In genomic region chr18:25737710-25738251, GRCh38 we compare ENCODE assay signal across 10 cellular contexts.
DNase-seq lines count a peak whose midpoint lies in the region; ATAC-seq and TF ChIP-seq lines count a peak whose summit lies in the region.
"Had no signal": no experiment of that assay in that cellular context is flagged by ENCODE, and none has a peak within 500 bp of the region (broad histone marks: within the 10 kb centered on the region; RNA-seq: fewer than 3 reads in every experiment).

No MANE protein-coding gene starts in this region.

- DNase-seq in amniotic epithelial cell (ENCODE audit: low read depth) (peak; percentile 87), hepatocyte (ENCODE audit: low spot score) (peak; percentile 21), superior temporal gyrus (ENCODE audit: extremely low spot score) (peak; percentile 34)
- DNase-seq in stimulated activated CD4-positive, alpha-beta T cell treated with anti-CD3 and anti-CD28 coated beads, Interleukin-4, amount 100 ng/mL, for 4 hours: no peak
- DNase-seq: activated T-cell treated with anti-CD3 and anti-CD28 coated beads for 4 hours; NK-92 treated with Interleukin-12 subunit alpha and Interleukin-12 subunit beta, amount 100 ng/mL, for 24 hours; stimulated activated naive CD8-positive, alpha-beta T cell treated with anti-CD3 and anti-CD28 coated beads, Interleukin-15, Interleukin-2, amounts not matched to agents 100 U/mL and 50 U/mL, for 24 hours had no signal

- H3K4me3 ChIP-seq in HEK293 (ENCODE audit: low read depth, low read length) (no peak overlapping the region), hepatocyte (no peak overlapping the region)

- H3K36me3 ChIP-seq in HEK293 (ENCODE audit: control insufficient read depth in 2 of 2, insufficient read depth in 1 of 2, low read length in 2 of 2): no peaks in the 10 kb centered on the region
- no peaks in the 10 kb centered on the region for H3K36me3 ChIP-seq in hepatocyte (replicated peaks; ENCODE audit: insufficient read depth, low read depth)

- H3K79me2 ChIP-seq in hepatocyte: no peaks in the 10 kb centered on the region

- TF ChIP-seq CTCF in HEK293 (tag by site-specific recombination; IDR thresholded peaks at IDR 0.05): no peak
- no peak for TF ChIP-seq CTCF in hepatocyte (IDR thresholded peaks at IDR 0.05; ENCODE audit: poor library complexity)

- WGBS in hepatocyte (ENCODE audit: low lambda C conversion rate, missing lambda C conversion rate): 68% methylated on average over 5 of the region's 5 CpGs

- no peak overlapping the region for H3K27ac ChIP-seq in HEK293 (ENCODE audit: extremely low read depth, low read depth, low read length)
- no peak overlapping the region for H3K27ac ChIP-seq in hepatocyte

- no peaks in the 10 kb centered on the region for H3K9me2 ChIP-seq in hepatocyte (replicated peaks; ENCODE audit: insufficient read depth)

- no peaks in the 10 kb centered on the region; the same call in 1 of the 2 replicates for H3K4me1 ChIP-seq in HEK293 (ENCODE audit: control insufficient read depth, insufficient read depth, low read length)
- no peaks in the 10 kb centered on the region for H3K4me1 ChIP-seq in hepatocyte (ENCODE audit: insufficient read depth)

- H4K20me1 ChIP-seq in hepatocyte (ENCODE audit: insufficient read depth, poor library complexity, severe bottlenecking): no peaks in the 10 kb centered on the region

- H3K9me3 ChIP-seq in HEK293 (ENCODE audit: control insufficient read depth, insufficient read depth, low read depth, low read length): no peaks in the 10 kb centered on the region
- H3K9me3 ChIP-seq in hepatocyte (ENCODE audit: low read depth): no peaks in the 10 kb centered on the region

- POLR2A ChIA-PET in HEK293 (lab: Yijun Ruan, JAX): interaction anchor here (0.5 kb wide), 1 partner anchor 221 kb away, joined by 3 read pairs; no protein-coding TSS in a partner anchor

- peaks cover 12% of the 10 kb centered on the region for H3K27me3 ChIP-seq in hepatocyte

- H2AFZ ChIP-seq in hepatocyte: no peak overlapping the region

- no peak overlapping the region for H3K4me2 ChIP-seq in hepatocyte

- CTCF ChIA-PET in HEK293 (lab: Yijun Ruan, JAX): no interaction called here

- ATAC-seq in HG03439 (IDR thresholded peaks at IDR 0.05; ENCODE audit: unreplicated experiment): no peak
- no peak for ATAC-seq in HG02840 (IDR thresholded peaks at IDR 0.05; ENCODE audit: low FRiP score, unreplicated experiment)
- ATAC-seq: stimulated activated naive CD8-positive, alpha-beta T cell treated with anti-CD3 and anti-CD28 coated beads, Interleukin-15, Interleukin-2, amounts not matched to agents 100 U/mL and 50 U/mL, for 24 hours had no signal

TF ChIP-seq in HEK293, 187 proteins besides CTCF, POLR2A, EP300 and RAD21:
- TF ChIP-seq MYNN (tag by site-specific recombination; IDR thresholded peaks at IDR 0.05; ENCODE audit: borderline replicate concordance) (no peak), ZNF658 (tag by site-specific recombination; IDR thresholded peaks at IDR 0.05) (no peak), EGR2 (tag by site-specific recombination; IDR thresholded peaks at IDR 0.05; ENCODE audit: low read depth) (peak; percentile 57; the same call in 1 of the 2 replicates), ZNF530 (tag by site-specific recombination; IDR thresholded peaks at IDR 0.05; ENCODE audit: low read depth) (no peak), ZFHX2 (tag by site-specific recombination; conservative IDR thresholded peaks at IDR 0.05) (peak; percentile 50), ZNF791 (tag by site-specific recombination; IDR thresholded peaks at IDR 0.05) (no peak), ZNF169 (tag by site-specific recombination; IDR thresholded peaks at IDR 0.05) (no peak), ATF2 (tag by site-specific recombination; IDR thresholded peaks at IDR 0.05; ENCODE audit: low read depth) (no peak), ZNF433 (tag by site-specific recombination; IDR thresholded peaks at IDR 0.05; ENCODE audit: low read depth) (no peak)

Comparison
In these comparisons a context has a peak if more than half of its experiments do, and no peak if none do; other contexts are left out.
1. DNase-seq: peak in amniotic epithelial cell (single experiment), hepatocyte (single experiment) and superior temporal gyrus (single experiment); none in stimulated activated CD4-positive, alpha-beta T cell treated with anti-CD3 and anti-CD28 coated beads, Interleukin-4, amount 100 ng/mL, for 4 hours (0 of 2).